ENCODE assay signal across 1 cellular context in genomic region chr3:65284971-65285370, GRCh38.
TF ChIP-seq lines count a peak whose summit lies in the region.

No MANE protein-coding gene starts in this region.

TF ChIP-seq in GM23338, 12 proteins besides CTCF, POLR2A, EP300 and RAD21 (continued from another document):
- TF ChIP-seq ETS1 (IDR thresholded peaks at IDR 0.05) (no peak), POLR2AphosphoS5 (IDR thresholded peaks at IDR 0.05; ENCODE audit: low read depth) (no peak), REST (IDR thresholded peaks at IDR 0.05; ENCODE audit: unreplicated experiment) (no peak), NANOG (IDR thresholded peaks at IDR 0.05; ENCODE audit: borderline replicate concordance) (no peak)
